ENCODE assay signal across 27 cellular contexts in genomic region chr1:183135336-183135735, GRCh38. TPM values are rescaled to one million over a fixed set of nuclear protein-coding genes. Genes with fewer than 3 reads are reported as not detected.
"Had no signal": no experiment of that assay in that cellular context is flagged by ENCODE, and none has a peak within 500 bp of the region (broad histone marks: within the 10 kb centered on the region; RNA-seq: fewer than 3 reads in every experiment).

No MANE protein-coding gene starts in this region.

- H3K27me3 ChIP-seq: breast epithelium, colonic mucosa, foreskin keratinocyte, left lung, right atrium auricular region, spleen, tibial nerve had no signal

- H2AFZ ChIP-seq: parathyroid adenoma had no signal

- H3K4me1 ChIP-seq: parathyroid adenoma had no signal

- H3K4me3 Mint-ChIP-seq: activated CD4-positive, alpha-beta T cell treated with anti-CD3 and anti-CD28 coated beads for 36 hours; activated CD8-positive, alpha-beta memory T cell treated with anti-CD3 and anti-CD28 coated beads, Interleukin-2, amount 10 ng/mL, durations not matched to agents 7 days and 5 days; activated CD8-positive, alpha-beta T cell treated with anti-CD3 and anti-CD28 coated beads, Interleukin-2, amount 10 ng/mL, durations not matched to agents 7 days and 5 days; activated naive CD4-positive, alpha-beta T cell treated with anti-CD3 and anti-CD28 coated beads, Interleukin-2, amount 50 U/mL, for 24 hours; activated naive CD8-positive, alpha-beta T cell treated with anti-CD3 and anti-CD28 coated beads, Interleukin-2, amount 50 U/mL, for 24 hours; central memory CD8-positive, alpha-beta T cell; naive thymus-derived CD4-positive, alpha-beta T cell; neural crest cell; T-helper 2 cell treated with Interferon-gamma antibody and Interleukin-4, amounts not matched to agents 5 μg/mL and 100 μg/mL, for 36 hours had no signal

- H3K4me1 Mint-ChIP-seq: activated CD4-positive, alpha-beta T cell treated with anti-CD3 and anti-CD28 coated beads for 36 hours; activated CD8-positive, alpha-beta memory T cell treated with anti-CD3 and anti-CD28 coated beads, Interleukin-2, amount 10 ng/mL, durations not matched to agents 7 days and 5 days; activated naive CD4-positive, alpha-beta T cell treated with anti-CD3 and anti-CD28 coated beads, Interleukin-2, amount 50 U/mL, for 24 hours; activated naive CD8-positive, alpha-beta T cell treated with anti-CD3 and anti-CD28 coated beads, Interleukin-2, amount 50 U/mL, for 24 hours; central memory CD8-positive, alpha-beta T cell; neural crest cell had no signal

- H3K27ac ChIP-seq: breast epithelium, colonic mucosa, foreskin keratinocyte, left lung, parathyroid adenoma, right atrium auricular region, spleen had no signal

- H3K9me3 ChIP-seq: breast epithelium, colonic mucosa, left lung, right atrium auricular region, spleen, tibial nerve had no signal

- H3K9ac ChIP-seq: parathyroid adenoma had no signal

- ATAC-seq: activated CD4-positive, alpha-beta T cell treated with anti-CD3 and anti-CD28 coated beads for 36 hours; activated CD8-positive, alpha-beta memory T cell treated with anti-CD3 and anti-CD28 coated beads, Interleukin-2, amount 10 ng/mL, durations not matched to agents 7 days and 5 days; activated CD8-positive, alpha-beta T cell treated with anti-CD3 and anti-CD28 coated beads, Interleukin-2, amount 10 ng/mL, durations not matched to agents 7 days and 5 days; activated naive CD8-positive, alpha-beta T cell treated with anti-CD3 and anti-CD28 coated beads, Interleukin-2, amount 50 U/mL, for 24 hours; foreskin keratinocyte; left lung; naive thymus-derived CD4-positive, alpha-beta T cell had no signal

- DNase-seq: activated CD4-positive, alpha-beta T cell treated with anti-CD3 and anti-CD28 coated beads for 36 hours; activated CD4-positive, CD25-positive, alpha-beta regulatory T cell; activated CD8-positive, alpha-beta memory T cell treated with anti-CD3 and anti-CD28 coated beads, Interleukin-2, amount 10 ng/mL, durations not matched to agents 7 days and 5 days; activated CD8-positive, alpha-beta T cell treated with anti-CD3 and anti-CD28 coated beads, Interleukin-2, amount 10 ng/mL, durations not matched to agents 7 days and 5 days; activated naive CD8-positive, alpha-beta T cell treated with anti-CD3 and anti-CD28 coated beads, Interleukin-2, amount 50 U/mL, for 24 hours; activated T-cell treated with anti-CD3 and anti-CD28 coated beads, Interleukin-2, amount 50 U/mL, for 48 hours; colonic mucosa; effector CD8-positive, alpha-beta T cell; foreskin keratinocyte; left lung; naive thymus-derived CD4-positive, alpha-beta T cell; nucleus accumbens; spleen; stimulated activated naive CD4-positive, alpha-beta T cell; T-helper 1 cell had no signal

- H3K36me3 Mint-ChIP-seq: activated CD8-positive, alpha-beta memory T cell treated with anti-CD3 and anti-CD28 coated beads, Interleukin-2, amount 10 ng/mL, durations not matched to agents 7 days and 5 days; activated naive CD4-positive, alpha-beta T cell treated with anti-CD3 and anti-CD28 coated beads, Interleukin-2, amount 50 U/mL, for 24 hours; naive thymus-derived CD4-positive, alpha-beta T cell had no signal

- FAIRE-seq: endothelial cell of umbilical vein, islet of Langerhans had no signal

- H3K79me2 ChIP-seq: parathyroid adenoma had no signal

- H3K36me3 ChIP-seq: breast epithelium, colonic mucosa had no signal

- H3K4me3 ChIP-seq: breast epithelium, colonic mucosa, left lung, lung, right atrium auricular region, spleen, tibial nerve had no signal

- H3K9me3 Mint-ChIP-seq: activated naive CD4-positive, alpha-beta T cell treated with anti-CD3 and anti-CD28 coated beads, Interleukin-2, amount 50 U/mL, for 24 hours; activated naive CD8-positive, alpha-beta T cell treated with anti-CD3 and anti-CD28 coated beads, Interleukin-2, amount 50 U/mL, for 24 hours; activated T-helper 2 cell treated with anti-CD3 and anti-CD28 coated beads, Interferon-gamma antibody, Interleukin-2, Interleukin-4, amounts not matched to agents 10 μg/mL and 5 μg/mL and 100 μg/mL, durations not matched to agents 14 hours and 24 hours and 36 hours; central memory CD8-positive, alpha-beta T cell; naive thymus-derived CD4-positive, alpha-beta T cell; neural crest cell; T-helper 2 cell treated with Interferon-gamma antibody and Interleukin-4, amounts not matched to agents 5 μg/mL and 100 μg/mL, for 36 hours had no signal

- H3K27ac Mint-ChIP-seq: activated CD4-positive, alpha-beta T cell treated with anti-CD3 and anti-CD28 coated beads for 36 hours; activated CD8-positive, alpha-beta memory T cell treated with anti-CD3 and anti-CD28 coated beads, Interleukin-2, amount 10 ng/mL, durations not matched to agents 7 days and 5 days; activated CD8-positive, alpha-beta T cell treated with anti-CD3 and anti-CD28 coated beads, Interleukin-2, amount 10 ng/mL, durations not matched to agents 7 days and 5 days; activated naive CD4-positive, alpha-beta T cell treated with anti-CD3 and anti-CD28 coated beads, Interleukin-2, amount 50 U/mL, for 24 hours; activated naive CD8-positive, alpha-beta T cell treated with anti-CD3 and anti-CD28 coated beads, Interleukin-2, amount 50 U/mL, for 24 hours; activated T-helper 2 cell treated with anti-CD3 and anti-CD28 coated beads, Interferon-gamma antibody, Interleukin-2, Interleukin-4, amounts not matched to agents 10 μg/mL and 5 μg/mL and 100 μg/mL, durations not matched to agents 14 hours and 24 hours and 36 hours; T-helper 2 cell treated with Interferon-gamma antibody and Interleukin-4, amounts not matched to agents 5 μg/mL and 100 μg/mL, for 36 hours had no signal

RNA-seq across cellular contexts. Expression of gene LAMC2, which starts 50.7 kb away (rescaled TPM):
- total RNA-seq: activated CD8-positive, alpha-beta memory T cell treated with anti-CD3 and anti-CD28 coated beads, Interleukin-2, amount 10 ng/mL, durations not matched to agents 7 days and 5 days; activated CD8-positive, alpha-beta T cell treated with anti-CD3 and anti-CD28 coated beads, Interleukin-2, amount 10 ng/mL, durations not matched to agents 7 days and 5 days; activated T-helper 2 cell treated with anti-CD3 and anti-CD28 coated beads, Interferon-gamma antibody, Interleukin-2, Interleukin-4, amounts not matched to agents 10 μg/mL and 5 μg/mL and 100 μg/mL, durations not matched to agents 14 hours and 24 hours and 36 hours; neural crest cell had no signal
- polyA plus RNA-seq: naive thymus-derived CD4-positive, alpha-beta T cell had no signal
